ENCODE assay signal across 17 cellular contexts in genomic region chr15:88043396-88043795, GRCh38.
DNase-seq lines count a peak whose midpoint lies in the region; ATAC-seq and TF ChIP-seq lines count a peak whose summit lies in the region.
"Had no signal": no experiment of that assay in that cellular context is flagged by ENCODE, and none has a peak within 500 bp of the region (broad histone marks: within the 10 kb centered on the region; RNA-seq: fewer than 3 reads in every experiment).

No MANE protein-coding gene starts in this region.

- H3K4me3 ChIP-seq in AG10803 (ENCODE audit: low read length), result no peak overlapping the region
- H3K4me3 ChIP-seq: A549, BLaER1, HAP-1 had no signal

- peak; percentile 44 for ATAC-seq in left lobe of liver
- ATAC-seq in HG03571 (IDR thresholded peaks at IDR 0.05; ENCODE audit: unreplicated experiment), result no peak
- ATAC-seq: A549 had no signal

- no peak for TF ChIP-seq CTCF in AG10803 (conservative IDR thresholded peaks at IDR 0.05; ENCODE audit: low read length)

- DNase-seq in AG10803 (ENCODE audit: low read depth) (peak; percentile 60), GM03348 (ENCODE audit: low spot score) (peak; percentile 34), left lobe of liver (ENCODE audit: low spot score) (no peak), T-helper 1 cell (no peak), Kasumi-1 (lab: John Stamatoyannopoulos, UW) (no peak)
- DNase-seq: ACHN; CD4-positive, alpha-beta T cell; CD8-positive, alpha-beta memory T cell; DMS 273 treated with DMSO at 0.1 percent for 48 hours; DMS79; GF-D8; GOT3; HFFc6 had no signal

Comparison
In these comparisons a context has a peak if more than half of its experiments do, and no peak if none do; other contexts are left out.
1. DNase-seq: peak in AG10803 (single experiment) and GM03348 (single experiment); none in left lobe of liver (single experiment), T-helper 1 cell (0 of 5) and Kasumi-1 (0 of 2).